Comparison of ENCODE assay signal across 13 cellular contexts in genomic region chr16:58222532-58223316, GRCh38. TPM values are rescaled to one million over a fixed set of nuclear protein-coding genes. Genes with fewer than 3 reads are reported as not detected.
DNase-seq lines count a peak whose midpoint lies in the region; ATAC-seq, FAIRE-seq and TF ChIP-seq lines count a peak whose summit lies in the region.
"Had no signal": no experiment of that assay in that cellular context is flagged by ENCODE, and none has a peak within 500 bp of the region (broad histone marks: within the 10 kb centered on the region; RNA-seq: fewer than 3 reads in every experiment).

No MANE protein-coding gene starts in this region.

- H4K20me1 ChIP-seq in astrocyte (ENCODE audit: insufficient read depth, low read length): no peaks in the 10 kb centered on the region

- H3K27ac Mint-ChIP-seq in astrocyte (ENCODE audit: unreplicated experiment): no peak overlapping the region
- no peak overlapping the region for H3K27ac Mint-ChIP-seq in naive thymus-derived CD8-positive, alpha-beta T cell
- H3K27ac Mint-ChIP-seq: activated B cell treated with CpG ODN at 0.5 μM for 24 hours had no signal

- H3K4me3 ChIP-seq in left ventricle myocardium inferior (no peak overlapping the region), astrocyte (ENCODE audit: insufficient read depth, low read depth, low read length) (no peak overlapping the region)
- H3K4me3 ChIP-seq: tibial nerve had no signal

- H3K4me2 ChIP-seq in astrocyte (ENCODE audit: low read length): no peak overlapping the region

- no peak overlapping the region for H3K4me3 Mint-ChIP-seq in astrocyte (ENCODE audit: unreplicated experiment)
- no peak overlapping the region for H3K4me3 Mint-ChIP-seq in naive thymus-derived CD8-positive, alpha-beta T cell
- H3K4me3 Mint-ChIP-seq: activated B cell treated with CpG ODN at 0.5 μM for 24 hours, naive B cell had no signal

- H3K36me3 ChIP-seq in left ventricle myocardium inferior (no peaks in the 10 kb centered on the region), astrocyte (ENCODE audit: insufficient read depth, low read length) (no peaks in the 10 kb centered on the region)
- H3K36me3 ChIP-seq: tibial nerve had no signal

- no peaks in the 10 kb centered on the region for H3K4me1 ChIP-seq in left ventricle myocardium inferior
- H3K4me1 ChIP-seq in astrocyte (ENCODE audit: insufficient read depth, low read length): no peaks in the 10 kb centered on the region
- H3K4me1 ChIP-seq: tibial nerve had no signal

- H3K9me3 ChIP-seq in left ventricle myocardium inferior (replicated peaks) (peaks cover 5% of the 10 kb centered on the region), astrocyte (ENCODE audit: insufficient read depth, low read depth, low read length) (no peaks in the 10 kb centered on the region)

- ATAC-seq in left ventricle myocardium superior (peak; percentile 26), HG03159 (IDR thresholded peaks at IDR 0.05; ENCODE audit: unreplicated experiment) (no peak)
- no peak for ATAC-seq in naive thymus-derived CD8-positive, alpha-beta T cell

- H3K36me3 Mint-ChIP-seq in astrocyte (ENCODE audit: low read depth, unreplicated experiment): no peaks in the 10 kb centered on the region
- H3K36me3 Mint-ChIP-seq in naive thymus-derived CD8-positive, alpha-beta T cell: peaks cover 0 to 7% (median 6%) of the 10 kb centered on the region in 3 donors

- H3K9me3 Mint-ChIP-seq in astrocyte (ENCODE audit: unreplicated experiment): no peaks in the 10 kb centered on the region
- peaks cover 0 to 14% (median 3%) of the 10 kb centered on the region in 9 donors for H3K9me3 Mint-ChIP-seq in naive thymus-derived CD8-positive, alpha-beta T cell

- intact Hi-C loops in left ventricle myocardium superior (cut with micrococcal nuclease) (no loop called here), left ventricle myocardium inferior (cut with micrococcal nuclease) (no loop called here)

- TF ChIP-seq CTCF in left ventricle myocardium inferior (IDR thresholded peaks at IDR 0.05; ENCODE audit: borderline replicate concordance) (no peak), astrocyte (IDR thresholded peaks at IDR 0.05; ENCODE audit: insufficient read depth, low read depth, low read length) (no peak)

- no peak overlapping the region for H3K27ac ChIP-seq in left ventricle myocardium inferior (replicated peaks)
- no peak overlapping the region for H3K27ac ChIP-seq in astrocyte (ENCODE audit: low read depth, low read length)
- H3K27ac ChIP-seq: tibial nerve had no signal

- POLR2A ChIA-PET in naive thymus-derived CD8-positive, alpha-beta T cell (lab: Charles Lee): interaction anchor here (0.7 kb wide), 1 partner anchor 14 kb away, joined by 3 read pairs; no protein-coding TSS in a partner anchor

- H3K27me3 ChIP-seq in left ventricle myocardium inferior (ENCODE audit: low read depth): peaks cover 16% of the 10 kb centered on the region
- peaks cover 12% of the 10 kb centered on the region for H3K27me3 ChIP-seq in astrocyte (ENCODE audit: insufficient read depth, low read length)
- H3K27me3 ChIP-seq: tibial nerve had no signal

- no peak for FAIRE-seq in astrocyte (lab: Jason Lieb, UNC)
- FAIRE-seq in frontal cortex (lab: Jason Lieb, UNC): no peak

- DNase-seq in left ventricle myocardium superior (no peak), left ventricle myocardium inferior (no peak), astrocyte (ENCODE audit: low read depth) (peak; percentile 11), islet precursor cell (peak; percentile 91), frontal cortex (ENCODE audit: low spot score in 2 of 2) (no peak)
- no peak for DNase-seq in naive thymus-derived CD8-positive, alpha-beta T cell
- DNase-seq in stimulated activated naive CD4-positive, alpha-beta T cell (lab: John Stamatoyannopoulos, UW): no peak
- DNase-seq: activated B cell treated with CpG ODN at 0.5 μM for 24 hours, aorta, naive B cell, NCI-H748 treated with DMSO at 0.1 percent for 48 hours had no signal

- peaks cover 5% of the 10 kb centered on the region for H3K4me1 Mint-ChIP-seq in astrocyte (ENCODE audit: low read depth, unreplicated experiment)
- no peaks in the 10 kb centered on the region for H3K4me1 Mint-ChIP-seq in naive thymus-derived CD8-positive, alpha-beta T cell
- H3K4me1 Mint-ChIP-seq: activated B cell treated with CpG ODN at 0.5 μM for 24 hours, naive B cell had no signal

- no peak overlapping the region for H3K9ac ChIP-seq in astrocyte (ENCODE audit: low read length)

- peaks cover 19% of the 10 kb centered on the region for H3K27me3 Mint-ChIP-seq in astrocyte (ENCODE audit: low read depth, unreplicated experiment)
- H3K27me3 Mint-ChIP-seq in naive thymus-derived CD8-positive, alpha-beta T cell: peaks cover 9 to 26% (median 16%) of the 10 kb centered on the region in 5 donors

- no peaks in the 10 kb centered on the region for H3K79me2 ChIP-seq in astrocyte (ENCODE audit: insufficient read depth, low read length)

- no peak overlapping the region for H2AFZ ChIP-seq in astrocyte (ENCODE audit: low read depth, low read length)

RNA-seq across cellular contexts. Expression of gene CSNK2A2, which starts 24.8 kb away (rescaled TPM):
- total RNA-seq in left ventricle myocardium superior (35.5 TPM), left ventricle myocardium inferior (31.5 TPM), astrocyte (87.7 and 96.2 TPM in 2 replicates), frontal cortex (17.9 TPM)
- total RNA-seq in naive thymus-derived CD8-positive, alpha-beta T cell: 10 to 100 TPM; 62.9 to 65.8 TPM
- polyA plus RNA-seq in naive thymus-derived CD8-positive, alpha-beta T cell: 10 to 100 TPM in 2 of 3 donors, 1 to 10 TPM in 1; 3.5 to 12.5 (median 11.4) TPM

Comparison
In these comparisons a context has a peak if more than half of its experiments do, and no peak if none do; other contexts are left out.
1. DNase-seq: peak in astrocyte (single experiment) and islet precursor cell (single experiment); none in left ventricle myocardium superior (single experiment), left ventricle myocardium inferior (single experiment), naive thymus-derived CD8-positive, alpha-beta T cell (0 of 10), frontal cortex (0 of 2) and stimulated activated naive CD4-positive, alpha-beta T cell (0 of 6).